Comparison of ENCODE assay signal across 1 cellular context in genomic region chr9:124292696-124293593, GRCh38.
TF ChIP-seq lines count a peak whose summit lies in the region.

No MANE protein-coding gene starts in this region.

TF ChIP-seq in HepG2, 621 proteins besides CTCF, POLR2A, EP300 and RAD21:
- no peak for TF ChIP-seq CBX5 (CRISPR knock-in tag; IDR thresholded peaks at IDR 0.05; ENCODE audit: borderline replicate concordance)
- no peak for TF ChIP-seq ZNF749 (CRISPR knock-in tag; IDR thresholded peaks at IDR 0.05; ENCODE audit: borderline replicate concordance)
- no peak for TF ChIP-seq RFX5 (IDR thresholded peaks at IDR 0.05; ENCODE audit: low read depth, low read length)
- TF ChIP-seq NR2F6 (IDR thresholded peaks at IDR 0.05): no peak
- no peak for TF ChIP-seq NR2F6 (CRISPR knock-in tag; IDR thresholded peaks at IDR 0.05)
- TF ChIP-seq ZNF691 (CRISPR knock-in tag; IDR thresholded peaks at IDR 0.05; ENCODE audit: borderline replicate concordance, low read depth): no peak
- no peak for TF ChIP-seq ZSCAN12 (CRISPR knock-in tag; IDR thresholded peaks at IDR 0.05)
- no peak for TF ChIP-seq RCOR2 (CRISPR knock-in tag; IDR thresholded peaks at IDR 0.05)
- no peak for TF ChIP-seq RELA (CRISPR knock-in tag; IDR thresholded peaks at IDR 0.05)
- TF ChIP-seq ATAD3A (CRISPR knock-in tag; IDR thresholded peaks at IDR 0.05): no peak
- TF ChIP-seq U2AF1 (optimal IDR thresholded peaks at IDR 0.05; ENCODE audit: low read depth, low read length): no peak
- TF ChIP-seq MIER2 (CRISPR knock-in tag; IDR thresholded peaks at IDR 0.05): no peak
- TF ChIP-seq FIP1L1 (IDR thresholded peaks at IDR 0.05; ENCODE audit: borderline replicate concordance, insufficient read depth, low read depth, low read length): no peak
- TF ChIP-seq ZNF333 (CRISPR knock-in tag; IDR thresholded peaks at IDR 0.05; ENCODE audit: borderline replicate concordance): no peak
- no peak for TF ChIP-seq ZNF567 (CRISPR knock-in tag; IDR thresholded peaks at IDR 0.05; ENCODE audit: borderline replicate concordance)
- no peak for TF ChIP-seq SNAPC4 (CRISPR knock-in tag; IDR thresholded peaks at IDR 0.05)
- TF ChIP-seq, protein P1, sequence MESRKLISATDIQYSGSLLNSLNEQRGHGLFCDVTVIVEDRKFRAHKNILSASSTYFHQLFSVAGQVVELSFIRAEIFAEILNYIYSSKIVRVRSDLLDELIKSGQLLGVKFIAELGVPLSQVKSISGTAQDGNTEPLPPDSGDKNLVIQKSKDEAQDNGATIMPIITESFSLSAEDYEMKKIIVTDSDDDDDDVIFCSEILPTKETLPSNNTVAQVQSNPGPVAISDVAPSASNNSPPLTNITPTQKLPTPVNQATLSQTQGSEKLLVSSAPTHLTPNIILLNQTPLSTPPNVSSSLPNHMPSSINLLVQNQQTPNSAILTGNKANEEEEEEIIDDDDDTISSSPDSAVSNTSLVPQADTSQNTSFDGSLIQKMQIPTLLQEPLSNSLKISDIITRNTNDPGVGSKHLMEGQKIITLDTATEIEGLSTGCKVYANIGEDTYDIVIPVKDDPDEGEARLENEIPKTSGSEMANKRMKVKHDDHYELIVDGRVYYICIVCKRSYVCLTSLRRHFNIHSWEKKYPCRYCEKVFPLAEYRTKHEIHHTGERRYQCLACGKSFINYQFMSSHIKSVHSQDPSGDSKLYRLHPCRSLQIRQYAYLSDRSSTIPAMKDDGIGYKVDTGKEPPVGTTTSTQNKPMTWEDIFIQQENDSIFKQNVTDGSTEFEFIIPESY (CRISPR knock-in tag; IDR thresholded peaks at IDR 0.05): no peak
- TF ChIP-seq NBN (conservative IDR thresholded peaks at IDR 0.05): no peak
- no peak for TF ChIP-seq ZNF7 (CRISPR knock-in tag; IDR thresholded peaks at IDR 0.05)
- TF ChIP-seq ZNF264 (CRISPR knock-in tag; IDR thresholded peaks at IDR 0.05): no peak
- TF ChIP-seq, protein P2, sequence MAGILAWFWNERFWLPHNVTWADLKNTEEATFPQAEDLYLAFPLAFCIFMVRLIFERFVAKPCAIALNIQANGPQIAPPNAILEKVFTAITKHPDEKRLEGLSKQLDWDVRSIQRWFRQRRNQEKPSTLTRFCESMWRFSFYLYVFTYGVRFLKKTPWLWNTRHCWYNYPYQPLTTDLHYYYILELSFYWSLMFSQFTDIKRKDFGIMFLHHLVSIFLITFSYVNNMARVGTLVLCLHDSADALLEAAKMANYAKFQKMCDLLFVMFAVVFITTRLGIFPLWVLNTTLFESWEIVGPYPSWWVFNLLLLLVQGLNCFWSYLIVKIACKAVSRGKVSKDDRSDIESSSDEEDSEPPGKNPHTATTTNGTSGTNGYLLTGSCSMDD (CRISPR knock-in tag; IDR thresholded peaks at IDR 0.05): no peak
